12 cellular contexts compared by ENCODE assay signal in the genomic region with DNA sequence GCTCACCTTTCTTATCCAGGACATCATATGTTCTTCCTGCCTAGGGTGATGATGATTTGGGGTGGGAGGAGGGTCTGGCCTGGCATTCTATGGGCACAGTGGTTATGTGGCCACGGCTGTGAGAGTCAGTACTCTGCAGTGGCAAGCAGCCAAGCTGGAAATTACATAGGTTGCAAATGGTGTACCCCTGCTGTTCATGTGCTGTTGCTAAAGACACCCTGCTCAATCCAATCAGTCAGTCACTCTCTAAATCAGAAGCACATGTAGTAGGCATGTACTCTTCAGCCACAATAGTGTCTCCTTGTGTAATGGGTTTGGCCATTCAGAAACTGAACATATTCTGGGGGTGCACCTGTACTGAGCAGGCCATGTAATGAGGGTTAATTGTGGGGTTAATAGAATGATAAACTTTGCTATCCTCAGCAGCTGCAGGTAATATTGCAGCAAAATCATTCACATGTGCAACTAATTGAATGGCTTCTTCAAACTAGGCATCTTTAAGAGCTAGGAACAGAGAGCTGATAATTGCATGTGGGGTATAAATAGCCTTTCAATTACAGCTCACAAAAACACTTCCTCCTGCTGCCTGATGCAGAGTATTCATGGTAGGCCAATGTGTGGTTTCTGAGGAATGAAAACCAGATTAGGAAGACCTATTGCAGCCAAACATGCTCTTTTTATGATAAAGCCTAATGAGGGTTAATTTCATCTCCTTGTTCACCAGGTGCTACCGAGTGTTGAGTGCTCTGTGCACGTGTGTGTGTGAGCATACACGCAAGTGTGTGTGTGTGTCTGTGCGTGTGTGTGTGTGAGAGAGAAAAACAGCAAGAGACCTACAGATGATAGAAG.
A peak's percentile ranks its signal among the peaks of the same experiment; 100 is the strongest.
DNase-seq lines count a peak whose midpoint lies in the region; TF ChIP-seq lines count a peak whose summit lies in the region.
"Had no signal": no experiment of that assay in that cellular context is flagged by ENCODE, and none has a peak within 500 bp of the region (broad histone marks: within the 10 kb centered on the region; RNA-seq: fewer than 3 reads in every experiment).

No MANE protein-coding gene starts in this region.

- H3K36me3 ChIP-seq in adipocyte (ENCODE audit: control insufficient read depth, insufficient read depth, low read length, severe bottlenecking) = no peaks in the 10 kb centered on the region
- no peaks in the 10 kb centered on the region for H3K36me3 ChIP-seq in trophoblast cell (ENCODE audit: control insufficient read depth in 1 of 2, insufficient read depth in 2 of 2, low read length in 2 of 2)

- H3K4me1 ChIP-seq in adipocyte (ENCODE audit: control insufficient read depth, insufficient read depth, low read length) (peaks cover 27% of the 10 kb centered on the region), trophoblast cell (ENCODE audit: control insufficient read depth in 1 of 2, insufficient read depth in 2 of 2, low read length in 2 of 2) (no peaks in the 10 kb centered on the region)

- no peak overlapping the region for H2BK12ac ChIP-seq in trophoblast cell (ENCODE audit: low read length)

- H3K14ac ChIP-seq in trophoblast cell (ENCODE audit: low read length) = no peak overlapping the region

- H3K23ac ChIP-seq in trophoblast cell (ENCODE audit: low read length) = no peak overlapping the region

- no peak overlapping the region for H2BK120ac ChIP-seq in trophoblast cell (ENCODE audit: insufficient read depth, low read length, poor library complexity)

- H4K91ac ChIP-seq in trophoblast cell (ENCODE audit: low read depth, low read length) = no peak overlapping the region

- H3K4me2 ChIP-seq in trophoblast cell (ENCODE audit: low read length) = no peak overlapping the region

- H3K4ac ChIP-seq in trophoblast cell (ENCODE audit: low read depth, low read length) = no peak overlapping the region

- no peak overlapping the region for H3K4me3 ChIP-seq in adipocyte (ENCODE audit: low read length)
- H3K4me3 ChIP-seq in trophoblast cell (ENCODE audit: low read depth, low read length) = peak overlapping the region; percentile 50

- no peak overlapping the region for H2BK5ac ChIP-seq in trophoblast cell (ENCODE audit: low read depth, low read length, poor library complexity)

- no peak overlapping the region for H4K8ac ChIP-seq in trophoblast cell (ENCODE audit: low read depth, low read length)

- peak; percentile 48 for DNase-seq in GM03348 (ENCODE audit: low spot score)
- peak; percentile 91 for DNase-seq in NCI-H1436 (lab: John Stamatoyannopoulos, UW)
- peak; percentile 45 for DNase-seq in adipocyte (ENCODE audit: low read depth)
- DNase-seq in trophoblast cell = no peak
- no peak for DNase-seq in medulla oblongata (ENCODE audit: extremely low spot score)
- DNase-seq in GM10266 (ENCODE audit: extremely low spot score) = no peak
- DNase-seq in activated effector memory CD4-positive, alpha-beta T cell treated with Interleukin-2 at 50 U/mL for 16 hours = no peak
- DNase-seq: activated CD4-positive, CD25-positive, alpha-beta regulatory T cell; activated T-cell treated with anti-CD3 and anti-CD28 coated beads, Interleukin-2, amount 50 U/mL, for 1 hour; amygdala; effector CD4-positive, alpha-beta T cell; glutamatergic neuron had no signal

- H3K18ac ChIP-seq in trophoblast cell (ENCODE audit: low read length) = no peak overlapping the region

- H2AK5ac ChIP-seq in trophoblast cell (ENCODE audit: low read length) = no peak overlapping the region

- H3K79me1 ChIP-seq in trophoblast cell (ENCODE audit: low read length) = no peaks in the 10 kb centered on the region

- H3K79me2 ChIP-seq in trophoblast cell (ENCODE audit: control insufficient read depth, insufficient read depth, low read length, poor library complexity) = no peaks in the 10 kb centered on the region

- no peak overlapping the region for H3K27ac ChIP-seq in trophoblast cell (ENCODE audit: low read depth, low read length)

- H3K9ac ChIP-seq in adipocyte (ENCODE audit: low read length) = no peak overlapping the region
- H3K9ac ChIP-seq in trophoblast cell (ENCODE audit: low read length) = no peak overlapping the region

- no peaks in the 10 kb centered on the region for H3K27me3 ChIP-seq in adipocyte (replicated peaks; ENCODE audit: control insufficient read depth, insufficient read depth, low read length)
- no peaks in the 10 kb centered on the region for H3K27me3 ChIP-seq in trophoblast cell (ENCODE audit: insufficient read depth, low read length)

- no peak overlapping the region for H2AFZ ChIP-seq in trophoblast cell (ENCODE audit: insufficient read depth, low read length, poor library complexity)

- H3K9me3 ChIP-seq in adipocyte (ENCODE audit: control insufficient read depth, low read length) = no peaks in the 10 kb centered on the region
- no peaks in the 10 kb centered on the region for H3K9me3 ChIP-seq in trophoblast cell (ENCODE audit: insufficient read depth, low read depth, low read length)

- no peak for TF ChIP-seq CTCF in GM10266 (IDR thresholded peaks at IDR 0.05; ENCODE audit: control insufficient read depth, insufficient read depth, low read depth, missing control alignments)

- no CpG with 5 or more reads among the region's 5 CpGs for WGBS in trophoblast cell (ENCODE audit: extremely low coverage, insufficient coverage, insufficient read length)

- no peak overlapping the region for H4K12ac ChIP-seq in trophoblast cell (ENCODE audit: low read depth, low read length)

Comparison
In these comparisons a context has a peak if more than half of its experiments do, and no peak if none do; other contexts are left out.
1. DNase-seq: peak in GM03348 (single experiment), NCI-H1436 (single experiment) and adipocyte (single experiment); none in trophoblast cell (0 of 2), medulla oblongata (single experiment), GM10266 (single experiment) and activated effector memory CD4-positive, alpha-beta T cell treated with Interleukin-2 at 50 U/mL for 16 hours (single experiment).